ENCODE assay signal across 24 cellular contexts in the genomic region with DNA sequence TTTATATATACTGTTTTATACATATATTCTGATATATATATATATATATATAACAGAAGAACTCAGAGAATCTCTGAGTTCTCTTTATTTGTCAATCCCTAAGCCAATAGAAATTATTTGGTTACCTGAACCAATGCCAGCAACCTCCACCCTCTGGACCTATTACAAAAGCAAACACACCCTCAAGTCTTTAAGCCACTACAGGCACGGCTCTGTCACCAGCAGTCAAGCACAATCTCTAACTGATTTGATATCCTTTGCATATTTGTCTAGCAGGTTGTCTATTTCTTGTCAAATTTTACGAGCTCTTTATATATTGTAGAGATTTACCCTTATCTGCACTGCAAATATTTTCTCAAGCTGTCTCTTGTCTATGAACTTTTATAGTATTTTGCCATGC.
DNase-seq lines count a peak whose midpoint lies in the region; ATAC-seq, FAIRE-seq and TF ChIP-seq lines count a peak whose summit lies in the region.
"Had no signal": no experiment of that assay in that cellular context is flagged by ENCODE, and none has a peak within 500 bp of the region (broad histone marks: within the 10 kb centered on the region; RNA-seq: fewer than 3 reads in every experiment).

No MANE protein-coding gene starts in this region.

- ATAC-seq in mucosa of descending colon, result peak; percentile 63
- ATAC-seq: A549 had no signal

- no peaks in the 10 kb centered on the region for H3K36me3 ChIP-seq in mucosa of descending colon (ENCODE audit: low read depth)
- H3K36me3 ChIP-seq in kidney (ENCODE audit: control insufficient read depth in 1 of 2, insufficient read depth in 2 of 2, low read length in 2 of 2), result no peaks in the 10 kb centered on the region
- H3K36me3 ChIP-seq: HAP-1 had no signal

- H3K9ac ChIP-seq in kidney (ENCODE audit: low read length in 2 of 2), result no peak overlapping the region

- no peaks in the 10 kb centered on the region for H3K4me1 ChIP-seq in mucosa of descending colon (ENCODE audit: low read depth)
- H3K4me1 ChIP-seq in kidney (ENCODE audit: control insufficient read depth in 1 of 2, insufficient read depth in 1 of 2, low read depth in 1 of 2, low read length in 2 of 2), result no peaks in the 10 kb centered on the region
- H3K4me1 ChIP-seq: A549, HAP-1 had no signal

- H3K4me3 ChIP-seq in mucosa of descending colon (no peak overlapping the region), kidney (ENCODE audit: low read length in 2 of 2) (no peak overlapping the region)
- H3K4me3 ChIP-seq: A549, HAP-1 had no signal

- TF ChIP-seq CTCF in VCaP (conservative IDR thresholded peaks at IDR 0.05) (no peak), mucosa of descending colon (IDR thresholded peaks at IDR 0.05) (no peak), kidney (IDR thresholded peaks at IDR 0.05; ENCODE audit: borderline replicate concordance, extremely low read depth, insufficient read depth) (no peak)

- FAIRE-seq in kidney (lab: Jason Lieb, UNC), result no peak
- FAIRE-seq: A549, GM12891, GM18507, H54 had no signal

- peak overlapping the region; percentile 22; the same call in 1 of the 2 replicates for H3K27ac ChIP-seq in VCaP
- no peak overlapping the region for H3K27ac ChIP-seq in kidney (ENCODE audit: low read depth in 2 of 2, low read length in 2 of 2)
- H3K27ac ChIP-seq: A549 had no signal

- intact Hi-C loops in mucosa of descending colon (cut with DNase I, micrococcal nuclease), result no loop called here
- intact Hi-C loops in kidney (cut with DNase I), result no loop called here

- no peaks in the 10 kb centered on the region for H3K9me3 ChIP-seq in mucosa of descending colon
- no peaks in the 10 kb centered on the region for H3K9me3 ChIP-seq in kidney (ENCODE audit: control insufficient read depth in 1 of 2, low read length in 2 of 2)
- H3K9me3 ChIP-seq: A549, HAP-1 had no signal

- peak; percentile 16 for DNase-seq in NCI-H345 (lab: John Stamatoyannopoulos, UW)
- no peak for DNase-seq in NCI-H345 treated with DMSO at 0.1 percent for 48 hours (lab: John Stamatoyannopoulos, UW; ENCODE audit: unreplicated experiment)
- DNase-seq in NCI-H2029 (lab: John Stamatoyannopoulos, UW), result peak; percentile 18
- peak in 1 of 3 donors; percentile 8 for DNase-seq in mucosa of descending colon
- DNase-seq in NOMO-1 treated with DMSO at 0.1 percent for 48 hours (lab: John Stamatoyannopoulos, UW; ENCODE audit: unreplicated experiment), result no peak
- no peak for DNase-seq in AG08395 (ENCODE audit: low spot score)
- no peak for DNase-seq in kidney
- DNase-seq: 8988T; ACHN; C1 segment of cervical spinal cord; Calu3; CD4-positive, alpha-beta memory T cell; COR-L47; DMS53; DMS79 treated with DMSO at 0.1 percent for 48 hours; GF-D8; GOT3; HFFc6 had no signal

Comparison
In these comparisons a context has a peak if more than half of its experiments do, and no peak if none do; other contexts are left out.
1. DNase-seq: peak in NCI-H345 (single experiment) and NCI-H2029 (single experiment); none in NCI-H345 treated with DMSO at 0.1 percent for 48 hours (single experiment), NOMO-1 treated with DMSO at 0.1 percent for 48 hours (single experiment), AG08395 (single experiment) and kidney (single experiment).